Comparison of ENCODE assay signal across 11 cellular contexts in genomic region chr2:237297421-237298155, GRCh38.
A peak's percentile ranks its signal among the peaks of the same experiment; 100 is the strongest.
DNase-seq lines count a peak whose midpoint lies in the region; ATAC-seq and TF ChIP-seq lines count a peak whose summit lies in the region.
"Had no signal": no experiment of that assay in that cellular context is flagged by ENCODE, and none has a peak within 500 bp of the region (broad histone marks: within the 10 kb centered on the region; RNA-seq: fewer than 3 reads in every experiment).

No MANE protein-coding gene starts in this region.

- CTCF ChIA-PET in Panc1 (lab: Charles Lee) = interaction anchor here (0.6 kb wide), 1 partner anchor 112 kb away, joined by 15 read pairs; no protein-coding TSS in a partner anchor

- no peak overlapping the region for H2AFZ ChIP-seq in hepatocyte

- ATAC-seq in Panc1 = peak; percentile 60
- no peak for ATAC-seq in gastrocnemius medialis

- H3K9me3 ChIP-seq in Panc1 (ENCODE audit: control insufficient read depth, insufficient read depth, low read depth, low read length) = no peaks in the 10 kb centered on the region
- H3K9me3 ChIP-seq in hepatocyte (ENCODE audit: low read depth) = no peaks in the 10 kb centered on the region
- no peaks in the 10 kb centered on the region for H3K9me3 ChIP-seq in gastrocnemius medialis

- peak overlapping the region; percentile 67 for H3K27ac ChIP-seq in Panc1 (ENCODE audit: low read length)
- peak overlapping the region; percentile 87 for H3K27ac ChIP-seq in hepatocyte
- peak overlapping the region in 3 of 4 donors; percentile 49 to 59 (median 50) for H3K27ac ChIP-seq in gastrocnemius medialis
- H3K27ac ChIP-seq in substantia nigra (ENCODE audit: low read depth, low read length, poor library complexity, severe bottlenecking) = no peak overlapping the region

- no peak for TF ChIP-seq CTCF in Panc1 (IDR thresholded peaks at IDR 0.05)
- TF ChIP-seq CTCF in hepatocyte (IDR thresholded peaks at IDR 0.05; ENCODE audit: poor library complexity) = no peak
- TF ChIP-seq CTCF in gastrocnemius medialis (IDR thresholded peaks at IDR 0.05 in 4 of 5, conservative IDR thresholded peaks at IDR 0.05 in 1 of 5) = no peak

- peak; percentile 93 for DNase-seq in DMS79 (lab: John Stamatoyannopoulos, UW)
- no peak for DNase-seq in Panc1 (ENCODE audit: low read depth, low spot score)
- DNase-seq in hepatocyte (ENCODE audit: low spot score) = no peak
- DNase-seq in gastrocnemius medialis = no peak
- no peak for DNase-seq in iPS-NIHi11 (ENCODE audit: low spot score)
- DNase-seq in stimulated activated CD4-positive, alpha-beta T cell treated with anti-CD3 and anti-CD28 coated beads, Interleukin-1b, Interleukin-23, amount 100 ng/mL, for 48 hours = no peak
- DNase-seq in SW 1271 (lab: John Stamatoyannopoulos, UW) = no peak
- DNase-seq in substantia nigra (lab: John Stamatoyannopoulos, UW) = no peak
- DNase-seq: foreskin melanocyte, Kasumi-1, NCI-H187 treated with DMSO at 0.1 percent for 48 hours had no signal

- no peaks in the 10 kb centered on the region for H3K27me3 ChIP-seq in Panc1 (ENCODE audit: control insufficient read depth, insufficient read depth, low read length)
- H3K27me3 ChIP-seq in hepatocyte = no peaks in the 10 kb centered on the region
- no peaks in the 10 kb centered on the region for H3K27me3 ChIP-seq in gastrocnemius medialis

- no peaks in the 10 kb centered on the region for H3K9me2 ChIP-seq in hepatocyte (replicated peaks; ENCODE audit: insufficient read depth)

- POLR2A ChIA-PET in Panc1 (lab: Charles Lee) = no interaction called here

- in situ Hi-C loops in Panc1 (cut with HindIII; ENCODE audit: low pct_unique_long_range_greater_than_20kb, low sequenced_read_pairs) = no loop called here
- in situ Hi-C loops in gastrocnemius medialis (cut with MboI; ENCODE audit: low sequenced_read_pairs in 4 of 4) = loop anchor here in 1 of 4 donors (10.0 kb wide), 1 partner anchor 203 kb away; no protein-coding TSS in a partner anchor

- H3K4me3 ChIP-seq in Panc1 (ENCODE audit: low read depth in 2 of 2, low read length in 2 of 2) = no peak overlapping the region
- no peak overlapping the region for H3K4me3 ChIP-seq in hepatocyte
- no peak overlapping the region for H3K4me3 ChIP-seq in gastrocnemius medialis

- no peak for TF ChIP-seq POLR2A in gastrocnemius medialis (IDR thresholded peaks at IDR 0.05)

- no peaks in the 10 kb centered on the region for H4K20me1 ChIP-seq in hepatocyte (ENCODE audit: insufficient read depth, poor library complexity, severe bottlenecking)

- no peak overlapping the region for H3K4me2 ChIP-seq in hepatocyte

- 60% methylated on average over 6 of the region's 6 CpGs for WGBS in hepatocyte (ENCODE audit: low lambda C conversion rate, missing lambda C conversion rate)

- intact Hi-C loops in Panc1 (cut with micrococcal nuclease; ENCODE audit: unreplicated experiment) (no loop called here), gastrocnemius medialis (cut with DNase I; ENCODE audit: low total_unique reads) (loop anchor here (10.0 kb wide), 1 partner anchor 1033 kb away; the partner anchor contains the start of gene ASB18)

- no TSS peak for BruUV-seq in Panc1 (replicated peaks; lab: Mats Ljungman, UMichigan)

- no peaks in the 10 kb centered on the region for H3K36me3 ChIP-seq in Panc1 (ENCODE audit: control insufficient read depth, insufficient read depth, low read length)
- no peaks in the 10 kb centered on the region for H3K36me3 ChIP-seq in hepatocyte (replicated peaks; ENCODE audit: insufficient read depth, low read depth)
- H3K36me3 ChIP-seq in gastrocnemius medialis = no peaks in the 10 kb centered on the region

- no peaks in the 10 kb centered on the region for H3K79me2 ChIP-seq in hepatocyte

- peaks cover 6% of the 10 kb centered on the region; the same call in 1 of the 2 replicates for H3K4me1 ChIP-seq in Panc1 (ENCODE audit: control insufficient read depth, insufficient read depth, low read length)
- H3K4me1 ChIP-seq in hepatocyte (ENCODE audit: insufficient read depth) = peaks cover 26% of the 10 kb centered on the region
- H3K4me1 ChIP-seq in gastrocnemius medialis = peaks cover 18 to 21% of the 10 kb centered on the region in 2 donors
